In the genomic region with DNA sequence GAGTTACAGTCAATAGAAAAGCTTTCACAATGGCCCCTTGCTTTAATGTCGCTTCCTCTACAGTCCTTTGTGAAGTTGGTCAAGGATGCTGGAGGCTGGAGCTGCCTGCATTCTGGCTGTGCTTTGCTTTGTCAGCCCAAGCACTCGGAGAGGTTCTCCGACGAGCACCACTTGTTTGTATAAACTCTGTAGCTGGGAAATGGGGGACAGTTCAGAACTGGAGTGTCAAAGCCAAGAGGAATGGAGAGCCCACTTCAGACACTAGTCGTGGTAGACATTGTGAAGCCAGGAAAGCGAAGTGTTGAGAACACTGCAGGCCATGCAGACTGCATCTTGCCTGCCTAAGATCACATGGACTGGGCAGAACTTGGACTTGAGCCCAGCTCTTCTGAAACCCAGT, we compare ENCODE assay signal across 16 cellular contexts.
"Had no signal": no experiment of that assay in that cellular context is flagged by ENCODE, and none has a peak within 500 bp of the region (broad histone marks: within the 10 kb centered on the region; RNA-seq: fewer than 3 reads in every experiment).

No MANE protein-coding gene starts in this region.

- H3K27ac ChIP-seq: cardiac muscle cell, colonic mucosa, epithelial cell of prostate, foreskin keratinocyte, lower lobe of right lung, neutrophil, pancreas had no signal

- DNase-seq: activated CD4-positive, alpha-beta T cell treated with anti-CD3 and anti-CD28 coated beads for 36 hours; activated CD4-positive, alpha-beta T cell treated with anti-CD3 and anti-CD28 coated beads, Interleukin-2, amount 50 U/mL, for 48 hours; colonic mucosa; endodermal cell; foreskin keratinocyte; hypothalamus; left colon; lower lobe of right lung; natural killer cell; pancreas; stimulated activated naive B cell treated with anti-CD40 and anti-IgM and Interleukin-4, amounts not matched to agents 10 μg/mL and 1 μg/mL and 100 μg/mL, for 72 hours; tibial artery had no signal

- H3K4me3 ChIP-seq: cardiac muscle cell, colonic mucosa, lower lobe of right lung, pancreas, tibial artery had no signal

- ATAC-seq: activated CD4-positive, alpha-beta T cell treated with anti-CD3 and anti-CD28 coated beads for 36 hours; foreskin keratinocyte; left colon; natural killer cell; stimulated activated naive B cell treated with anti-CD40 and anti-IgM and Interleukin-4, amounts not matched to agents 10 μg/mL and 1 μg/mL and 100 μg/mL, for 72 hours; WTC11 had no signal

- H3K9me3 ChIP-seq: colonic mucosa, lower lobe of right lung, neutrophil, pancreas, tibial artery had no signal

- H3K4me1 ChIP-seq: colonic mucosa, foreskin keratinocyte had no signal

- H3K36me3 ChIP-seq: cardiac muscle cell, colonic mucosa, lower lobe of right lung, neutrophil, pancreas, tibial artery had no signal

- H3K27me3 ChIP-seq: cardiac muscle cell, colonic mucosa, neutrophil, pancreas, tibial artery had no signal
